In the genomic region with DNA sequence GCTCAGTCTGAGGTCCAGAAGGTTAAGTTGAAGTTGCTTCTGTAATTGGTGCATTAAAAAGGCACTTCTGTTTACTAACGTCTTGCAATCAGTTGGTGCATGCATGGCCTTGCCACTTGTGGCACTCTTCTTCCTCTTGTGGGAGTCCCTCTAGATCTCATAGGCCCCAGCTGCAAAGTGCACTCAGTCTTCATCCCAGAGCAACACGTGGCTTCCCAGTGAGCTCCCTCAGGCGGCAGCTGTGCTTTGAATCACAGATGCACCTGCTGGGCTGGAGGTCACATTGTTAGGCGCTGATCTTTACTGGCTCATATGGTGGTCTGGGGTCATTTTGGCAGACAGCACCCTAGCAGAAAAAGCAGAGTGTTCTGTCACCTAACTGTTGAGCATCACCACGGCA, we compare ENCODE assay signal across 19 cellular contexts.
DNase-seq lines count a peak whose midpoint lies in the region; ATAC-seq and TF ChIP-seq lines count a peak whose summit lies in the region.
"Had no signal": no experiment of that assay in that cellular context is flagged by ENCODE, and none has a peak within 500 bp of the region (broad histone marks: within the 10 kb centered on the region; RNA-seq: fewer than 3 reads in every experiment).

No MANE protein-coding gene starts in this region.

- DNase-seq in NCI-H82 (lab: John Stamatoyannopoulos, UW) (peak; percentile 35), NCI-H82 treated with DMSO at 0.1 percent for 48 hours (lab: John Stamatoyannopoulos, UW; ENCODE audit: unreplicated experiment) (no peak), midbrain (lab: John Stamatoyannopoulos, UW) (peak; percentile 31), NCI-H187 treated with DMSO at 0.1 percent for 48 hours (lab: John Stamatoyannopoulos, UW) (no peak), foreskin fibroblast (no peak)
- DNase-seq in stimulated activated naive CD4-positive, alpha-beta T cell treated with Interleukin-2 at 50 U/mL for 16 hours (lab: John Stamatoyannopoulos, UW) = no peak
- DNase-seq: COR-L47, DMS53, NCI-H1092 treated with DMSO at 0.1 percent for 48 hours, NCI-H1930, NCI-H524 treated with DMSO at 0.1 percent for 48 hours, PC-9, T-cell had no signal

- TF ChIP-seq CTCF in foreskin fibroblast (IDR thresholded peaks at IDR 0.05; ENCODE audit: low read depth, low read length) = no peak

- H3K4me3 ChIP-seq in foreskin fibroblast (ENCODE audit: low read depth in 1 of 2, low read length in 2 of 2) = no peak overlapping the region
- H3K4me3 ChIP-seq: K562, PC-9, SK-N-MC had no signal

- peak overlapping the region; percentile 49 for H3K27ac ChIP-seq in cingulate gyrus (ENCODE audit: low read depth, low read length)
- H3K27ac ChIP-seq: C4-2B, PC-9, SK-N-MC had no signal

- no peak for ATAC-seq in GM19463 (IDR thresholded peaks at IDR 0.05; ENCODE audit: unreplicated experiment)
- ATAC-seq: HCT116, K562, T-cell had no signal

Comparison
In these comparisons a context has a peak if more than half of its experiments do, and no peak if none do; other contexts are left out.
1. DNase-seq: peak in NCI-H82 (single experiment) and midbrain (single experiment); none in NCI-H82 treated with DMSO at 0.1 percent for 48 hours (single experiment), NCI-H187 treated with DMSO at 0.1 percent for 48 hours (single experiment), foreskin fibroblast (0 of 2) and stimulated activated naive CD4-positive, alpha-beta T cell treated with Interleukin-2 at 50 U/mL for 16 hours (single experiment).